In the genomic region with DNA sequence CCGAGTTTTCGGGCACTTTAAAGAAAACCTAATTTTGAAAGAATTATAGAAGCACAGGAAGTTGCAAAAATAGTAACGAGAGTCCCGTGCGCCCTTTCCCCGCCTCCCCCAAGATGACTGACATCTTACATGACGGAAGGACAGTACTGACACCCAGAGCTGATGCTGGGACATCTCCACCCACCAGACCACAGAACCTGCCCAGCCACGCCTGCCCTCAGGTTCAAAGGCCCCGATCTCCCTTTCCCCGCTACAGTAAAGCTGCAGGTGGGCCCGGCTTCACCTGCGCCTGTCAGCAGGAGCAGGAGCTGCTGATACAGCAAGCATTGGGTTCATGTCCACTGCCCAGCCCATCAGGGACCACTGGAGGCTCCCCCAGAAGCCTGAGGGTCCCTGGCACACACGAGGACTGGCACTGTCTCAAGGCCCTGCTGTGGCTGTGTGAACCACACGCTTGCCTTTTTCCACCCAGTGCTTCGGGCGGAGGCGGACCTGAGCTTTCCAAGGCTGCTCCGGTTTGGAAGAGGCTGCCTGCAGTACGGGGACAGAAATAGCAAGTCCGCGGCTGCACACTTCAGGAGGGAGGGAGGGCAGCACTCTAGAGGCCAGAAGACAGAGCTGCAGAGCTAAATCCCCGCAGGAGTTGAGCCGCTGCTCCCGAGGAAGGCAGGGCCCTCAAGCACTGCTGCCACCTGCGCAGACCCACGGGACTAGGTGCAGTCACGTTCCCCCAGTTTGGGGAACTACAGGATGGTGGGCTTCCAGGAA, we compare ENCODE assay signal across 9 cellular contexts. TPM values are rescaled to one million over a fixed set of nuclear protein-coding genes. Genes with fewer than 3 reads are reported as not detected.
DNase-seq lines count a peak whose midpoint lies in the region; ATAC-seq, FAIRE-seq and TF ChIP-seq lines count a peak whose summit lies in the region.
"Had no signal": no experiment of that assay in that cellular context is flagged by ENCODE, and none has a peak within 500 bp of the region (broad histone marks: within the 10 kb centered on the region; RNA-seq: fewer than 3 reads in every experiment).

No MANE protein-coding gene starts in this region.

- intact Hi-C loops in HepG2 (cut with micrococcal nuclease; ENCODE audit: unreplicated experiment), result no loop called here
- intact Hi-C loops in tibial artery (cut with DNase I; ENCODE audit: low total_unique reads), result no loop called here
- intact Hi-C loops in body of pancreas (cut with DNase I), result no loop called here

- no peak for TF ChIP-seq CTCF in HepG2 (CRISPR knock-in tag; IDR thresholded peaks at IDR 0.05)
- no peak for TF ChIP-seq CTCF in tibial artery (IDR thresholded peaks at IDR 0.05)
- no peak for TF ChIP-seq CTCF in body of pancreas (IDR thresholded peaks at IDR 0.05)
- TF ChIP-seq CTCF in chondrocyte (IDR thresholded peaks at IDR 0.05), result no peak

- H3K9ac ChIP-seq in HepG2 (ENCODE audit: insufficient read depth, low read depth, low read length), result no peak overlapping the region

- H3K9me3 ChIP-seq in HepG2 (ENCODE audit: low read length), result no peaks in the 10 kb centered on the region
- H3K9me3 ChIP-seq in tibial artery, result no peaks in the 10 kb centered on the region
- no peaks in the 10 kb centered on the region for H3K9me3 ChIP-seq in body of pancreas

- no peaks in the 10 kb centered on the region; the same call in 1 of the 2 replicates for H3K4me1 ChIP-seq in HepG2 (ENCODE audit: insufficient read depth, low read length)
- H3K4me1 ChIP-seq in tibial artery, result peaks cover 0 to under 1% (median 0%) of the 10 kb centered on the region in 4 donors
- no peaks in the 10 kb centered on the region for H3K4me1 ChIP-seq in body of pancreas

- FAIRE-seq in HepG2 (lab: Jason Lieb, UNC), result no peak

- H3K4me2 ChIP-seq in HepG2 (ENCODE audit: low read depth, low read length), result no peak overlapping the region

- peak overlapping the region; percentile 85 for H3K27ac Mint-ChIP-seq in activated CD8-positive, alpha-beta T cell treated with anti-CD3 and anti-CD28 coated beads, Interleukin-2, amount 10 ng/mL, durations not matched to agents 7 days and 5 days
- H3K27ac Mint-ChIP-seq in chondrocyte (ENCODE audit: unreplicated experiment), result no peak overlapping the region

- H4K20me1 ChIP-seq in HepG2 (ENCODE audit: insufficient read depth, low read length), result 0 out of 2 replicates have a peak, but pooled peaks cover 3% of the 10 kb centered on the region

- peak; percentile 90 for DNase-seq in activated CD8-positive, alpha-beta T cell treated with anti-CD3 and anti-CD28 coated beads, Interleukin-2, amount 10 ng/mL, durations not matched to agents 7 days and 5 days
- DNase-seq in HepG2 (ENCODE audit: low spot score) (no peak), tibial artery (no peak), body of pancreas (no peak), NCI-H146 (lab: John Stamatoyannopoulos, UW) (no peak), chondrocyte (ENCODE audit: low spot score) (no peak)

- H3K4me3 ChIP-seq in HepG2 (replicated peaks in 1 of 3; ENCODE audit: insufficient read depth in 1 of 3, low read depth in 2 of 3, low read length in 3 of 3) (no peak overlapping the region), tibial artery (no peak overlapping the region), body of pancreas (no peak overlapping the region)

- H2AFZ ChIP-seq in HepG2 (ENCODE audit: low read length), result no peak overlapping the region

- peaks cover 19 to 55% of the 10 kb centered on the region in 2 experiments; a peak in 4 of 5 replicates for H3K36me3 ChIP-seq in HepG2 (replicated peaks in 1 of 2; ENCODE audit: control insufficient read depth in 1 of 2, insufficient read depth in 2 of 2, low read length in 2 of 2)
- H3K36me3 ChIP-seq in tibial artery, result peaks cover 25 to 97% (median 73%) of the 10 kb centered on the region in 3 donors
- peaks cover 0 to 3% of the 10 kb centered on the region in 2 donors for H3K36me3 ChIP-seq in body of pancreas (replicated peaks in 1 of 2; ENCODE audit: insufficient read depth in 1 of 2, low read depth in 2 of 2)

- peak; percentile 64 for ATAC-seq in GM18907 (IDR thresholded peaks at IDR 0.05; ENCODE audit: unreplicated experiment)
- peak; percentile 90 for ATAC-seq in HG03175 (IDR thresholded peaks at IDR 0.05; ENCODE audit: unreplicated experiment)
- peak; percentile 98 for ATAC-seq in activated CD8-positive, alpha-beta T cell treated with anti-CD3 and anti-CD28 coated beads, Interleukin-2, amount 10 ng/mL, durations not matched to agents 7 days and 5 days
- ATAC-seq in HepG2, result no peak
- ATAC-seq in body of pancreas, result no peak

- 0 out of 4 replicates have a peak, but pooled peaks of 1 of the 2 experiments have one; percentile 19 for TF ChIP-seq POLR2A in HepG2 (IDR thresholded peaks at IDR 0.05; ENCODE audit: insufficient read depth in 1 of 2, low read depth in 2 of 2, low read length in 2 of 2)
- TF ChIP-seq POLR2A in body of pancreas (IDR thresholded peaks at IDR 0.05), result no peak

- H3K9me3 Mint-ChIP-seq in activated CD8-positive, alpha-beta T cell treated with anti-CD3 and anti-CD28 coated beads, Interleukin-2, amount 10 ng/mL, durations not matched to agents 7 days and 5 days (ENCODE audit: insufficient read depth), result no peaks in the 10 kb centered on the region
- no peaks in the 10 kb centered on the region for H3K9me3 Mint-ChIP-seq in chondrocyte (ENCODE audit: low read depth)

- in situ Hi-C loops in HepG2 (cut with HindIII; ENCODE audit: extremely low pct_ligation_motif_present, low pct_unique_long_range_greater_than_20kb), result no loop called here

- peaks cover 64% of the 10 kb centered on the region for H3K4me1 Mint-ChIP-seq in activated CD8-positive, alpha-beta T cell treated with anti-CD3 and anti-CD28 coated beads, Interleukin-2, amount 10 ng/mL, durations not matched to agents 7 days and 5 days (ENCODE audit: low read depth)
- H3K4me1 Mint-ChIP-seq in chondrocyte (ENCODE audit: low read depth), result peaks cover 2% of the 10 kb centered on the region

- no peak for TF ChIP-seq RAD21 in HepG2 (CRISPR knock-in tag; IDR thresholded peaks at IDR 0.05)

- H3K27me3 ChIP-seq in HepG2 (ENCODE audit: control insufficient read depth in 1 of 2, insufficient read depth in 2 of 2, low read length in 2 of 2) (no peaks in the 10 kb centered on the region), tibial artery (no peaks in the 10 kb centered on the region), body of pancreas (no peaks in the 10 kb centered on the region)

- TF ChIP-seq EP300 in HepG2 (IDR thresholded peaks at IDR 0.05; ENCODE audit: low read depth in 2 of 2, low read length in 2 of 2) (no peak), HepG2 (CRISPR knock-in tag; IDR thresholded peaks at IDR 0.05; ENCODE audit: borderline replicate concordance) (no peak)

- no peaks in the 10 kb centered on the region for H3K79me2 ChIP-seq in HepG2 (ENCODE audit: insufficient read depth, low read length)

- no peak overlapping the region for H3K27ac ChIP-seq in HepG2 (ENCODE audit: extremely low read length, insufficient read depth, low read length)
- peak overlapping the region; percentile 16 to 22 for H3K27ac ChIP-seq in tibial artery
- no peak overlapping the region for H3K27ac ChIP-seq in body of pancreas

- POLR2A ChIA-PET in activated CD8-positive, alpha-beta T cell treated with anti-CD3 and anti-CD28 coated beads, Interleukin-2, amount 10 ng/mL, durations not matched to agents 7 days and 5 days (lab: Charles Lee), result interaction anchor here (0.6 to 2.2 kb wide), 5 partner anchors 11 to 181 kb away, joined by 3 to 11 read pairs (median 4); a partner anchor contains a TSS
- POLR2A ChIA-PET in HepG2 (lab: Yijun Ruan, JAX), result no interaction called here

- no peaks in the 10 kb centered on the region for H3K27me3 Mint-ChIP-seq in activated CD8-positive, alpha-beta T cell treated with anti-CD3 and anti-CD28 coated beads, Interleukin-2, amount 10 ng/mL, durations not matched to agents 7 days and 5 days (ENCODE audit: low read depth)
- no peaks in the 10 kb centered on the region for H3K27me3 Mint-ChIP-seq in chondrocyte (ENCODE audit: low read depth)

- BruUV-seq in HepG2 (replicated peaks; lab: Mats Ljungman, UMichigan), result no TSS peak

- peaks cover 71% of the 10 kb centered on the region for H3K36me3 Mint-ChIP-seq in activated CD8-positive, alpha-beta T cell treated with anti-CD3 and anti-CD28 coated beads, Interleukin-2, amount 10 ng/mL, durations not matched to agents 7 days and 5 days (ENCODE audit: low read depth)
- H3K36me3 Mint-ChIP-seq in chondrocyte (ENCODE audit: low read depth), result peaks cover 29% of the 10 kb centered on the region

- CTCF ChIA-PET in activated CD8-positive, alpha-beta T cell treated with anti-CD3 and anti-CD28 coated beads, Interleukin-2, amount 10 ng/mL, durations not matched to agents 7 days and 5 days (lab: Charles Lee), result interaction anchor here (0.8 to 2.2 kb wide), 6 partner anchors 11 to 128 kb away, joined by 3 to 8 read pairs (median 5); no protein-coding TSS in a partner anchor
- CTCF ChIA-PET in HepG2 (lab: Yijun Ruan, JAX; ENCODE audit: low intra/inter-chr PET ratio, low total read pairs), result no interaction called here

- WGBS in HepG2 (ENCODE audit: low lambda C conversion rate), result 92% methylated on average over 19 of the region's 27 CpGs
- 84 to 88% methylated on average over 8 to 27 of the region's 27 CpGs for WGBS in body of pancreas, 2 donors

- peak overlapping the region; percentile 64 for H3K4me3 Mint-ChIP-seq in activated CD8-positive, alpha-beta T cell treated with anti-CD3 and anti-CD28 coated beads, Interleukin-2, amount 10 ng/mL, durations not matched to agents 7 days and 5 days
- H3K4me3 Mint-ChIP-seq in chondrocyte (ENCODE audit: unreplicated experiment), result no peak overlapping the region

RNA-seq across cellular contexts. Expression of a gene that starts 8.7 kb away (rescaled TPM):
- 100 to 1,000 TPM; 218 to 234 TPM for total RNA-seq in activated CD8-positive, alpha-beta T cell treated with anti-CD3 and anti-CD28 coated beads, Interleukin-2, amount 10 ng/mL, durations not matched to agents 7 days and 5 days
- total RNA-seq in HepG2 (2016; rRNA removed; fragmentation: Illumina TruSeq; extraction: Trizol) (72.2 and 80.9 TPM in 2 replicates), body of pancreas (10 to 100 TPM; 56.8 to 92.0 TPM), chondrocyte (131 to 168 TPM (median 158 TPM) in 3 replicates)
- total RNA-seq in HepG2 (2016; cell fraction: cytosol; rRNA removed; fragmentation: Illumina TruSeq; extraction: Trizol; ENCODE audit: low read depth), result 141 and 153 TPM in 2 replicates
- total RNA-seq in HepG2 (2016; cell fraction: insoluble cytoplasmic fraction; rRNA removed; fragmentation: Illumina TruSeq; extraction: Trizol), result 63.3 and 84.3 TPM in 2 replicates
- total RNA-seq in HepG2 (2016; cell fraction: membrane; rRNA removed; fragmentation: Illumina TruSeq; extraction: Trizol), result 168 and 190 TPM in 2 replicates
- total RNA-seq in HepG2 (2016; cell fraction: nucleus; rRNA removed; fragmentation: Illumina TruSeq; extraction: Trizol), result 40.1 and 53.8 TPM in 2 replicates
- polyA plus RNA-seq in HepG2 (2011; rRNA removed), result 70.3 and 88.1 TPM in 2 replicates
- 63.3 and 103 TPM in 2 replicates for polyA plus RNA-seq in HepG2 (2011; cell fraction: cytosol; rRNA removed)
- 96.2 and 101 TPM in 2 replicates for polyA plus RNA-seq in HepG2 (2011; cell fraction: nucleus; rRNA removed)
- polyA plus RNA-seq in HepG2 (2012), result 73.5 and 112 TPM in 2 replicates
- 205 and 223 TPM in 2 replicates for polyA plus RNA-seq in HepG2 (2016; cell fraction: cytosol; fragmentation: Illumina TruSeq; extraction: Trizol; ENCODE audit: low read depth)
- polyA plus RNA-seq in HepG2 (2016; cell fraction: insoluble cytoplasmic fraction; fragmentation: Illumina TruSeq; extraction: Trizol; ENCODE audit: low read depth), result 99.4 and 124 TPM in 2 replicates
- 271 and 285 TPM in 2 replicates for polyA plus RNA-seq in HepG2 (2016; cell fraction: membrane; fragmentation: Illumina TruSeq; extraction: Trizol; ENCODE audit: low read depth)
- polyA plus RNA-seq in HepG2 (2016; cell fraction: nucleus; fragmentation: Illumina TruSeq; extraction: Trizol; ENCODE audit: insufficient read depth, low read depth), result 113 and 116 TPM in 2 replicates
- polyA minus RNA-seq in HepG2 (2011; rRNA and poly(A)+ RNA removed; ENCODE audit: low replicate concordance), result 82.8 and 120 TPM in 2 replicates
- polyA minus RNA-seq in HepG2 (2011; cell fraction: cytosol; rRNA and poly(A)+ RNA removed), result 55.4 and 61.2 TPM in 2 replicates
- polyA minus RNA-seq in HepG2 (2011; cell fraction: nucleus; rRNA and poly(A)+ RNA removed), result 25.8 and 27.8 TPM in 2 replicates

RNA-seq across cellular contexts. Expression of a gene that starts 38.2 kb away (rescaled TPM):
- under 1 TPM; 0.16 to 0.18 TPM for total RNA-seq in activated CD8-positive, alpha-beta T cell treated with anti-CD3 and anti-CD28 coated beads, Interleukin-2, amount 10 ng/mL, durations not matched to agents 7 days and 5 days
- 3.8 and 4.5 TPM in 2 replicates for total RNA-seq in HepG2 (2016; rRNA removed; fragmentation: Illumina TruSeq; extraction: Trizol)
- total RNA-seq in HepG2 (2016; cell fraction: cytosol; rRNA removed; fragmentation: Illumina TruSeq; extraction: Trizol; ENCODE audit: low read depth), result 0.61 and 1.3 TPM in 2 replicates
- 2.7 and 4.7 TPM in 2 replicates for total RNA-seq in HepG2 (2016; cell fraction: insoluble cytoplasmic fraction; rRNA removed; fragmentation: Illumina TruSeq; extraction: Trizol)
- 1.9 and 2.1 TPM in 2 replicates for total RNA-seq in HepG2 (2016; cell fraction: membrane; rRNA removed; fragmentation: Illumina TruSeq; extraction: Trizol)
- 5.9 and 7.0 TPM in 2 replicates for total RNA-seq in HepG2 (2016; cell fraction: nucleus; rRNA removed; fragmentation: Illumina TruSeq; extraction: Trizol)
- 3.8 and 7.0 TPM in 2 replicates for polyA plus RNA-seq in HepG2 (2011; rRNA removed)
- 3.1 and 5.0 TPM in 2 replicates for polyA plus RNA-seq in HepG2 (2011; cell fraction: cytosol; rRNA removed)
- 7.4 and 9.2 TPM in 2 replicates for polyA plus RNA-seq in HepG2 (2011; cell fraction: nucleus; rRNA removed)
- polyA plus RNA-seq in HepG2 (2012), result 13.4 and 16.9 TPM in 2 replicates
- polyA plus RNA-seq in HepG2 (2016; cell fraction: cytosol; fragmentation: Illumina TruSeq; extraction: Trizol; ENCODE audit: low read depth), result 2.1 and 2.2 TPM in 2 replicates
- polyA plus RNA-seq in HepG2 (2016; cell fraction: insoluble cytoplasmic fraction; fragmentation: Illumina TruSeq; extraction: Trizol; ENCODE audit: low read depth), result 11.1 and 13.5 TPM in 2 replicates
- polyA plus RNA-seq in HepG2 (2016; cell fraction: membrane; fragmentation: Illumina TruSeq; extraction: Trizol; ENCODE audit: low read depth), result 4.0 and 5.2 TPM in 2 replicates
- 28.4 and 29.8 TPM in 2 replicates for polyA plus RNA-seq in HepG2 (2016; cell fraction: nucleus; fragmentation: Illumina TruSeq; extraction: Trizol; ENCODE audit: insufficient read depth, low read depth)
- 0.09 and 2.9 TPM in 2 replicates for polyA minus RNA-seq in HepG2 (2011; rRNA and poly(A)+ RNA removed; ENCODE audit: low replicate concordance)
- 1.7 and 3.2 TPM in 2 replicates for polyA minus RNA-seq in HepG2 (2011; cell fraction: cytosol; rRNA and poly(A)+ RNA removed)
- polyA minus RNA-seq in HepG2 (2011; cell fraction: nucleus; rRNA and poly(A)+ RNA removed), result 2.1 and 2.6 TPM in 2 replicates
- total RNA-seq in body of pancreas, result under 1 TPM in 1 of 2 donors, not detected in 1; 0.52 TPM
- total RNA-seq in chondrocyte, result not detected in 3 replicates
- total RNA-seq: HT1080 had no signal

RNA-seq across cellular contexts. Expression of a gene that starts 48.5 kb away (rescaled TPM):
- 10 to 100 TPM; 59.1 to 63.1 TPM for total RNA-seq in activated CD8-positive, alpha-beta T cell treated with anti-CD3 and anti-CD28 coated beads, Interleukin-2, amount 10 ng/mL, durations not matched to agents 7 days and 5 days
- 3.5 and 3.6 TPM in 2 replicates for total RNA-seq in HepG2 (2016; rRNA removed; fragmentation: Illumina TruSeq; extraction: Trizol)
- 1.8 TPM in 2 replicates for total RNA-seq in HepG2 (2016; cell fraction: cytosol; rRNA removed; fragmentation: Illumina TruSeq; extraction: Trizol; ENCODE audit: low read depth)
- 2.7 and 3.2 TPM in 2 replicates for total RNA-seq in HepG2 (2016; cell fraction: insoluble cytoplasmic fraction; rRNA removed; fragmentation: Illumina TruSeq; extraction: Trizol)
- total RNA-seq in HepG2 (2016; cell fraction: membrane; rRNA removed; fragmentation: Illumina TruSeq; extraction: Trizol), result 3.7 and 4.3 TPM in 2 replicates
- 3.0 and 3.1 TPM in 2 replicates for total RNA-seq in HepG2 (2016; cell fraction: nucleus; rRNA removed; fragmentation: Illumina TruSeq; extraction: Trizol)
- polyA plus RNA-seq in HepG2 (2011; rRNA removed), result 4.0 and 5.5 TPM in 2 replicates
- 2.9 and 4.8 TPM in 2 replicates for polyA plus RNA-seq in HepG2 (2011; cell fraction: cytosol; rRNA removed)
- 23.5 and 34.3 TPM in 2 replicates for polyA plus RNA-seq in HepG2 (2011; cell fraction: nucleus; rRNA removed)
- polyA plus RNA-seq in HepG2 (2012), result 4.7 and 6.0 TPM in 2 replicates
- 0.96 and 1.2 TPM in 2 replicates for polyA plus RNA-seq in HepG2 (2016; cell fraction: cytosol; fragmentation: Illumina TruSeq; extraction: Trizol; ENCODE audit: low read depth)
- 4.5 and 4.8 TPM in 2 replicates for polyA plus RNA-seq in HepG2 (2016; cell fraction: insoluble cytoplasmic fraction; fragmentation: Illumina TruSeq; extraction: Trizol; ENCODE audit: low read depth)
- polyA plus RNA-seq in HepG2 (2016; cell fraction: membrane; fragmentation: Illumina TruSeq; extraction: Trizol; ENCODE audit: low read depth), result 2.7 and 3.0 TPM in 2 replicates
- polyA plus RNA-seq in HepG2 (2016; cell fraction: nucleus; fragmentation: Illumina TruSeq; extraction: Trizol; ENCODE audit: insufficient read depth, low read depth), result 9.7 and 9.9 TPM in 2 replicates
- polyA minus RNA-seq in HepG2 (2011; rRNA and poly(A)+ RNA removed; ENCODE audit: low replicate concordance), result 4.3 and 12.1 TPM in 2 replicates
- polyA minus RNA-seq in HepG2 (2011; cell fraction: cytosol; rRNA and poly(A)+ RNA removed), result 9.4 and 10.5 TPM in 2 replicates
- 5.0 and 5.4 TPM in 2 replicates for polyA minus RNA-seq in HepG2 (2011; cell fraction: nucleus; rRNA and poly(A)+ RNA removed)
- total RNA-seq in body of pancreas, result 10 to 100 TPM; 30.9 to 31.3 TPM
- 29.4 to 29.9 TPM (median 29.5 TPM) in 3 replicates for total RNA-seq in chondrocyte

Comparison
In these comparisons a context has a peak if more than half of its experiments do, and no peak if none do; other contexts are left out.
1. ATAC-seq: peak in GM18907 (single experiment), HG03175 (single experiment) and activated CD8-positive, alpha-beta T cell treated with anti-CD3 and anti-CD28 coated beads, Interleukin-2, amount 10 ng/mL, durations not matched to agents 7 days and 5 days (single experiment); none in HepG2 (single experiment) and body of pancreas (single experiment).
2. H3K27ac ChIP-seq: peak in tibial artery (2 of 2); none in HepG2 (single experiment) and body of pancreas (0 of 4).